In the genomic region with DNA sequence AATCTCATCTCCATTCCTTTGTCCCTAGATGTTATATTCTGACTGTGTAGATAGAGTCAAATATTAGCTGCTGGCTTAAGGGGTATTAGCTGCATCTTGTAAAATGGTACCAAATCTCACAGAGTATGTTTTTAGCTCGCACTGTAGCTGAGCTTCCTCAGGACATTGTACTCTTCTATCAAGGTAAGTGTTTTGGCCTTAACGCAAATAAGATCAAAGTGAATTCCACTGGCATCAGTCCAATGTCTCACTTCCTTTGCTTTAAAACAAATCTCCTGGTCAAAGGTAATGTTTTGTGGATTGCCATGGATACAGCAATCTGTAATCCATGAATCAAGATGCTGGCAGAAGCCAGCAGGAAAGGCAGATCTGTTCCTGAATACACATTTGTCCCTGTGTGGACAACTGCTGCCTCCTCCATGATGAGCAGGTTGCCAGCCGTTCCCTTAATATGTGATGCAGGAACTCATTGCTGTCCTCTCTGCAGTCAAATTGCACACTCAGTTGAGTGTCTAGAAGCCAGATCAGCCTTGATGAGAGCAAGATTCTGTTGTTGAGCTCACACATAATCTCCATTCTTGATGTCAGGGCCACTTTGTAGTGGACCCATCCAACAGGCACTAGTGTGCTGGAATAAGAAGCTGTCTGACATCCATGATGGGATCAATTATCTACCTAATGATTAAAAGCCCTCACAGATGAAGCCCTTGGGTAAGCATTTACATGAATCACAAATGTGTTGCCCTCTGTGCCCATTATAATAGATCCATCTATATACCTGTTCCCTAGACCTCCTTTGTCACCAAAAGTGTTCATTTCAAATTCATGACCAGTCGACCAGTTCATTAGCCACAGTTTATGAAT, we compare ENCODE assay signal across 18 cellular contexts.
DNase-seq lines count a peak whose midpoint lies in the region; ATAC-seq, FAIRE-seq and TF ChIP-seq lines count a peak whose summit lies in the region.
"Had no signal": no experiment of that assay in that cellular context is flagged by ENCODE, and none has a peak within 500 bp of the region (broad histone marks: within the 10 kb centered on the region; RNA-seq: fewer than 3 reads in every experiment).

No MANE protein-coding gene starts in this region.

- peak overlapping the region in 1 of 2 donors; percentile 91 for H3K9ac ChIP-seq in liver (ENCODE audit: low read depth in 1 of 2, low read length in 2 of 2)

- no peaks in the 10 kb centered on the region for H3K36me3 ChIP-seq in liver (ENCODE audit: control insufficient read depth in 4 of 4, insufficient read depth in 3 of 4, low read depth in 1 of 4, low read length in 3 of 4)
- H3K36me3 ChIP-seq: left lung had no signal

- no peaks in the 10 kb centered on the region for H3K9me3 ChIP-seq in liver (ENCODE audit: control insufficient read depth in 4 of 4, low read length in 3 of 4)
- no peaks in the 10 kb centered on the region for H3K9me3 ChIP-seq in right cardiac atrium (ENCODE audit: control insufficient read depth, low read length)
- H3K9me3 ChIP-seq: left lung had no signal

- DNase-seq in LoVo (ENCODE audit: low spot score) (peak; percentile 91), astrocyte of the spinal cord (ENCODE audit: low read depth, low spot score) (peak; percentile 6), H54 (ENCODE audit: insufficient read length, low spot score) (no peak), NCI-H2227 (lab: John Stamatoyannopoulos, UW; ENCODE audit: unreplicated experiment) (no peak), right cardiac atrium (no peak)
- DNase-seq: activated CD4-positive, alpha-beta T cell treated with anti-CD3 and anti-CD28 coated beads, Interleukin-2, amount 50 U/mL, for 4 hours; activated naive CD8-positive, alpha-beta T cell treated with anti-CD3 and anti-CD28 coated beads, Interleukin-2, amount 50 U/mL, for 24 hours; activated T-cell treated with anti-CD3 and anti-CD28 coated beads, Interleukin-2, amount 50 U/mL, for 24 hours; CD4-positive, alpha-beta memory T cell; head of caudate nucleus; HFFc6; left lung; naive thymus-derived CD4-positive, alpha-beta T cell; NCI-H187 treated with DMSO at 0.1 percent for 48 hours; retina had no signal

- no peak for TF ChIP-seq POLR2A in H54 (IDR thresholded peaks at IDR 0.05; ENCODE audit: low read depth, low read length)

- ATAC-seq in right cardiac atrium (no peak), GM18873 (IDR thresholded peaks at IDR 0.05; ENCODE audit: low FRiP score, unreplicated experiment) (no peak)
- ATAC-seq: activated naive CD8-positive, alpha-beta T cell treated with anti-CD3 and anti-CD28 coated beads, Interleukin-2, amount 50 U/mL, for 24 hours; left lung; naive thymus-derived CD4-positive, alpha-beta T cell had no signal

- FAIRE-seq in H54 (lab: Jason Lieb, UNC): no peak

- intact Hi-C loops in right cardiac atrium (cut with DNase I): no loop called here

- no peak overlapping the region for H3K4me3 ChIP-seq in astrocyte of the spinal cord (ENCODE audit: low read depth, low read length)
- no peak overlapping the region for H3K4me3 ChIP-seq in liver (ENCODE audit: low read depth in 1 of 3, low read length in 3 of 3)
- H3K4me3 ChIP-seq in right cardiac atrium (ENCODE audit: low read length): no peak overlapping the region
- H3K4me3 ChIP-seq: left lung had no signal

- in situ Hi-C loops in astrocyte of the spinal cord (cut with HindIII; ENCODE audit: low sequenced_read_pairs): no loop called here

- H3K27me3 ChIP-seq in liver (ENCODE audit: control insufficient read depth in 4 of 4, insufficient read depth in 4 of 4, low read length in 3 of 4): no peaks in the 10 kb centered on the region
- H3K27me3 ChIP-seq in right cardiac atrium (ENCODE audit: control insufficient read depth, insufficient read depth): no peaks in the 10 kb centered on the region
- H3K27me3 ChIP-seq: left lung had no signal

- TF ChIP-seq RAD21 in liver (IDR thresholded peaks at IDR 0.05): peak; percentile 42 to 43

- WGBS in liver: 40% methylated on average over 4 of the region's 4 CpGs
- 67% methylated on average over 4 of the region's 4 CpGs for WGBS in right cardiac atrium

- TF ChIP-seq CTCF in 22Rv1 (IDR thresholded peaks at IDR 0.05) (no peak), astrocyte of the spinal cord (IDR thresholded peaks at IDR 0.05; ENCODE audit: low read depth, low read length) (no peak), liver (IDR thresholded peaks at IDR 0.05; ENCODE audit: low read depth, low read length, missing input control) (no peak)

- H3K27ac ChIP-seq in 22Rv1: peak overlapping the region; percentile 91
- peak overlapping the region; percentile 86 to 93 for H3K27ac ChIP-seq in liver (ENCODE audit: low read depth in 1 of 2, low read length in 2 of 2)
- H3K27ac ChIP-seq in right cardiac atrium (ENCODE audit: low read length): no peak overlapping the region
- H3K27ac ChIP-seq: left lung had no signal

- H3K4me1 ChIP-seq in liver (ENCODE audit: control insufficient read depth in 4 of 4, insufficient read depth in 4 of 4, low read length in 3 of 4) (peaks cover 5 to 42% (median 29%) of the 10 kb centered on the region in 4 donors), right cardiac atrium (ENCODE audit: control insufficient read depth, insufficient read depth, low read length) (peaks cover 3% of the 10 kb centered on the region)
- H3K4me1 ChIP-seq: left lung had no signal

TF ChIP-seq in liver, 16 proteins besides CTCF, POLR2A, EP300 and RAD21:
- TF ChIP-seq HNF4A (conservative IDR thresholded peaks at IDR 0.05) (peak; percentile 85 to 91), FOXA1 (IDR thresholded peaks at IDR 0.05) (no peak), FOXA2 (IDR thresholded peaks at IDR 0.05) (peak; percentile 57), SP1 (IDR thresholded peaks at IDR 0.05) (peak; percentile 82), YY1 (IDR thresholded peaks at IDR 0.05) (peak; percentile 85), NR2F2 (IDR thresholded peaks at IDR 0.05) (no peak), RXRA (IDR thresholded peaks at IDR 0.05) (peak; percentile 82 to 87), EGR1 (IDR thresholded peaks at IDR 0.05; ENCODE audit: low read depth in 2 of 2) (peak in 1 of 2 donors; percentile 74), TAF1 (conservative IDR thresholded peaks at IDR 0.05) (no peak), JUND (IDR thresholded peaks at IDR 0.05) (peak; percentile 54 to 89), GABPA (IDR thresholded peaks at IDR 0.05 in 1 of 2, conservative IDR thresholded peaks at IDR 0.05 in 1 of 2) (peak in 1 of 2 donors; percentile 64), HNF4G (IDR thresholded peaks at IDR 0.05) (peak; percentile 64)
- TF ChIP-seq, protein P1, sequence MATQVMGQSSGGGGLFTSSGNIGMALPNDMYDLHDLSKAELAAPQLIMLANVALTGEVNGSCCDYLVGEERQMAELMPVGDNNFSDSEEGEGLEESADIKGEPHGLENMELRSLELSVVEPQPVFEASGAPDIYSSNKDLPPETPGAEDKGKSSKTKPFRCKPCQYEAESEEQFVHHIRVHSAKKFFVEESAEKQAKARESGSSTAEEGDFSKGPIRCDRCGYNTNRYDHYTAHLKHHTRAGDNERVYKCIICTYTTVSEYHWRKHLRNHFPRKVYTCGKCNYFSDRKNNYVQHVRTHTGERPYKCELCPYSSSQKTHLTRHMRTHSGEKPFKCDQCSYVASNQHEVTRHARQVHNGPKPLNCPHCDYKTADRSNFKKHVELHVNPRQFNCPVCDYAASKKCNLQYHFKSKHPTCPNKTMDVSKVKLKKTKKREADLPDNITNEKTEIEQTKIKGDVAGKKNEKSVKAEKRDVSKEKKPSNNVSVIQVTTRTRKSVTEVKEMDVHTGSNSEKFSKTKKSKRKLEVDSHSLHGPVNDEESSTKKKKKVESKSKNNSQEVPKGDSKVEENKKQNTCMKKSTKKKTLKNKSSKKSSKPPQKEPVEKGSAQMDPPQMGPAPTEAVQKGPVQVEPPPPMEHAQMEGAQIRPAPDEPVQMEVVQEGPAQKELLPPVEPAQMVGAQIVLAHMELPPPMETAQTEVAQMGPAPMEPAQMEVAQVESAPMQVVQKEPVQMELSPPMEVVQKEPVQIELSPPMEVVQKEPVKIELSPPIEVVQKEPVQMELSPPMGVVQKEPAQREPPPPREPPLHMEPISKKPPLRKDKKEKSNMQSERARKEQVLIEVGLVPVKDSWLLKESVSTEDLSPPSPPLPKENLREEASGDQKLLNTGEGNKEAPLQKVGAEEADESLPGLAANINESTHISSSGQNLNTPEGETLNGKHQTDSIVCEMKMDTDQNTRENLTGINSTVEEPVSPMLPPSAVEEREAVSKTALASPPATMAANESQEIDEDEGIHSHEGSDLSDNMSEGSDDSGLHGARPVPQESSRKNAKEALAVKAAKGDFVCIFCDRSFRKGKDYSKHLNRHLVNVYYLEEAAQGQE (IDR thresholded peaks at IDR 0.05): no peak
- TF ChIP-seq, protein P2, sequence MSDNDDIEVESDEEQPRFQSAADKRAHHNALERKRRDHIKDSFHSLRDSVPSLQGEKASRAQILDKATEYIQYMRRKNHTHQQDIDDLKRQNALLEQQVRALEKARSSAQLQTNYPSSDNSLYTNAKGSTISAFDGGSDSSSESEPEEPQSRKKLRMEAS (IDR thresholded peaks at IDR 0.05): peak; percentile 84
- TF ChIP-seq, protein P3, sequence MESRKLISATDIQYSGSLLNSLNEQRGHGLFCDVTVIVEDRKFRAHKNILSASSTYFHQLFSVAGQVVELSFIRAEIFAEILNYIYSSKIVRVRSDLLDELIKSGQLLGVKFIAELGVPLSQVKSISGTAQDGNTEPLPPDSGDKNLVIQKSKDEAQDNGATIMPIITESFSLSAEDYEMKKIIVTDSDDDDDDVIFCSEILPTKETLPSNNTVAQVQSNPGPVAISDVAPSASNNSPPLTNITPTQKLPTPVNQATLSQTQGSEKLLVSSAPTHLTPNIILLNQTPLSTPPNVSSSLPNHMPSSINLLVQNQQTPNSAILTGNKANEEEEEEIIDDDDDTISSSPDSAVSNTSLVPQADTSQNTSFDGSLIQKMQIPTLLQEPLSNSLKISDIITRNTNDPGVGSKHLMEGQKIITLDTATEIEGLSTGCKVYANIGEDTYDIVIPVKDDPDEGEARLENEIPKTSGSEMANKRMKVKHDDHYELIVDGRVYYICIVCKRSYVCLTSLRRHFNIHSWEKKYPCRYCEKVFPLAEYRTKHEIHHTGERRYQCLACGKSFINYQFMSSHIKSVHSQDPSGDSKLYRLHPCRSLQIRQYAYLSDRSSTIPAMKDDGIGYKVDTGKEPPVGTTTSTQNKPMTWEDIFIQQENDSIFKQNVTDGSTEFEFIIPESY (IDR thresholded peaks at IDR 0.05): peak; percentile 82
- TF ChIP-seq, protein P4, sequence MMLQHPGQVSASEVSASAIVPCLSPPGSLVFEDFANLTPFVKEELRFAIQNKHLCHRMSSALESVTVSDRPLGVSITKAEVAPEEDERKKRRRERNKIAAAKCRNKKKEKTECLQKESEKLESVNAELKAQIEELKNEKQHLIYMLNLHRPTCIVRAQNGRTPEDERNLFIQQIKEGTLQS (IDR thresholded peaks at IDR 0.05): no peak

Comparison
In these comparisons a context has a peak if more than half of its experiments do, and no peak if none do; other contexts are left out.
1. DNase-seq: peak in LoVo (single experiment) and astrocyte of the spinal cord (single experiment); none in H54 (single experiment), NCI-H2227 (single experiment) and right cardiac atrium (0 of 3).